1 cellular context compared by ENCODE assay signal in genomic region chr17:45060824-45061605, GRCh38.
TF ChIP-seq lines count a peak whose summit lies in the region.

Gene NMT1, plus strand, starts transcription at chr17:45061317. Its CDS starts 13 bp downstream, at chr17:45061330.

TF ChIP-seq in HEK293, 187 proteins besides CTCF, POLR2A, EP300 and RAD21 (continued from another document and continues in another):
- no peak for TF ChIP-seq ZNF16 (tag by site-specific recombination; IDR thresholded peaks at IDR 0.05; ENCODE audit: low read depth)
- TF ChIP-seq ZSCAN30 (tag by site-specific recombination; IDR thresholded peaks at IDR 0.05): peak; percentile 96
- TF ChIP-seq ZFP69B (tag by site-specific recombination; IDR thresholded peaks at IDR 0.05): peak; percentile 94
- TF ChIP-seq GLI2 (tag by site-specific recombination; IDR thresholded peaks at IDR 0.05; ENCODE audit: borderline replicate concordance, low read depth): no peak
- TF ChIP-seq ZNF510 (tag by site-specific recombination; IDR thresholded peaks at IDR 0.05; ENCODE audit: insufficient replicate concordance): no peak
- TF ChIP-seq, protein P1, sequence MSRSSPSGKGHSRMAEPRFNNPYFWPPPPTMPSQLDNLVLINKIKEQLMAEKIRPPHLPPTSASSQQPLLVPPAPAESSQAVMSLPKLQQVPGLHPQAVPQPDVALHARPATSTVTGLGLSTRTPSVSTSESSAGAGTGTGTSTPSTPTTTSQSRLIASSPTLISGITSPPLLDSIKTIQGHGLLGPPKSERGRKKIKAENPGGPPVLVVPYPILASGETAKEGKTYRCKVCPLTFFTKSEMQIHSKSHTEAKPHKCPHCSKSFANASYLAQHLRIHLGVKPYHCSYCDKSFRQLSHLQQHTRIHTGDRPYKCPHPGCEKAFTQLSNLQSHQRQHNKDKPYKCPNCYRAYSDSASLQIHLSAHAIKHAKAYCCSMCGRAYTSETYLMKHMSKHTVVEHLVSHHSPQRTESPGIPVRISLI (tag by site-specific recombination; IDR thresholded peaks at IDR 0.05): no peak
- no peak for TF ChIP-seq ZNF549 (tag by site-specific recombination; IDR thresholded peaks at IDR 0.05)
- peak; percentile 58; the same call in 1 of the 2 replicates for TF ChIP-seq KLF17 (tag by site-specific recombination; IDR thresholded peaks at IDR 0.05)
- no peak for TF ChIP-seq ZNF423 (tag by site-specific recombination; IDR thresholded peaks at IDR 0.05)
- TF ChIP-seq, protein P2, sequence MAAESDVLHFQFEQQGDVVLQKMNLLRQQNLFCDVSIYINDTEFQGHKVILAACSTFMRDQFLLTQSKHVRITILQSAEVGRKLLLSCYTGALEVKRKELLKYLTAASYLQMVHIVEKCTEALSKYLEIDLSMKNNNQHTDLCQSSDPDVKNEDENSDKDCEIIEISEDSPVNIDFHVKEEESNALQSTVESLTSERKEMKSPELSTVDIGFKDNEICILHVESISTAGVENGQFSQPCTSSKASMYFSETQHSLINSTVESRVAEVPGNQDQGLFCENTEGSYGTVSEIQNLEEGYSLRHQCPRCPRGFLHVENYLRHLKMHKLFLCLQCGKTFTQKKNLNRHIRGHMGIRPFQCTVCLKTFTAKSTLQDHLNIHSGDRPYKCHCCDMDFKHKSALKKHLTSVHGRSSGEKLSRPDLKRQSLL (tag by site-specific recombination; IDR thresholded peaks at IDR 0.05): no peak
- no peak for TF ChIP-seq ZNF211 (tag by site-specific recombination; IDR thresholded peaks at IDR 0.05; ENCODE audit: low read depth)
- no peak for TF ChIP-seq ZNF175 (tag by site-specific recombination; IDR thresholded peaks at IDR 0.05)
- TF ChIP-seq ZNF266 (tag by site-specific recombination; IDR thresholded peaks at IDR 0.05; ENCODE audit: low read depth): no peak
- TF ChIP-seq, protein P3, sequence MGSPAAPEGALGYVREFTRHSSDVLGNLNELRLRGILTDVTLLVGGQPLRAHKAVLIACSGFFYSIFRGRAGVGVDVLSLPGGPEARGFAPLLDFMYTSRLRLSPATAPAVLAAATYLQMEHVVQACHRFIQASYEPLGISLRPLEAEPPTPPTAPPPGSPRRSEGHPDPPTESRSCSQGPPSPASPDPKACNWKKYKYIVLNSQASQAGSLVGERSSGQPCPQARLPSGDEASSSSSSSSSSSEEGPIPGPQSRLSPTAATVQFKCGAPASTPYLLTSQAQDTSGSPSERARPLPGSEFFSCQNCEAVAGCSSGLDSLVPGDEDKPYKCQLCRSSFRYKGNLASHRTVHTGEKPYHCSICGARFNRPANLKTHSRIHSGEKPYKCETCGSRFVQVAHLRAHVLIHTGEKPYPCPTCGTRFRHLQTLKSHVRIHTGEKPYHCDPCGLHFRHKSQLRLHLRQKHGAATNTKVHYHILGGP (tag by site-specific recombination; IDR thresholded peaks at IDR 0.05): no peak
- no peak for TF ChIP-seq ZBTB1 (tag by site-specific recombination; IDR thresholded peaks at IDR 0.05)
- TF ChIP-seq ZNF747 (tag by site-specific recombination; IDR thresholded peaks at IDR 0.05): no peak
- TF ChIP-seq ZNF292 (tag by site-specific recombination; IDR thresholded peaks at IDR 0.05; ENCODE audit: borderline replicate concordance, low read depth): no peak
- TF ChIP-seq, protein P4, sequence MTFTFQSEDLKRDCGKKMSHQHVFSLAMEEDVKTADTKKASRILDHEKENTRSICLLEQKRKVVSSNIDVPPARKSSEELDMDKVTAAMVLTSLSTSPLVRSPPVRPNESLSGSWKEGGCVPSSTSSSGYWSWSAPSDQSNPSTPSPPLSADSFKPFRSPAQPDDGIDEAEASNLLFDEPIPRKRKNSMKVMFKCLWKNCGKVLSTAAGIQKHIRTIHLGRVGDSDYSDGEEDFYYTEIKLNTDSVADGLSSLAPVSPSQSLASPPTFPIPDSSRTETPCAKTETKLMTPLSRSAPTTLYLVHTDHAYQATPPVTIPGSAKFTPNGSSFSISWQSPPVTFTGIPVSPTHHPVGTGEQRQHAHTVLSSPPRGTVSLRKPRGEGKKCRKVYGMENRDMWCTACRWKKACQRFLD (tag by site-specific recombination; IDR thresholded peaks at IDR 0.05): no peak
- TF ChIP-seq, protein P5, sequence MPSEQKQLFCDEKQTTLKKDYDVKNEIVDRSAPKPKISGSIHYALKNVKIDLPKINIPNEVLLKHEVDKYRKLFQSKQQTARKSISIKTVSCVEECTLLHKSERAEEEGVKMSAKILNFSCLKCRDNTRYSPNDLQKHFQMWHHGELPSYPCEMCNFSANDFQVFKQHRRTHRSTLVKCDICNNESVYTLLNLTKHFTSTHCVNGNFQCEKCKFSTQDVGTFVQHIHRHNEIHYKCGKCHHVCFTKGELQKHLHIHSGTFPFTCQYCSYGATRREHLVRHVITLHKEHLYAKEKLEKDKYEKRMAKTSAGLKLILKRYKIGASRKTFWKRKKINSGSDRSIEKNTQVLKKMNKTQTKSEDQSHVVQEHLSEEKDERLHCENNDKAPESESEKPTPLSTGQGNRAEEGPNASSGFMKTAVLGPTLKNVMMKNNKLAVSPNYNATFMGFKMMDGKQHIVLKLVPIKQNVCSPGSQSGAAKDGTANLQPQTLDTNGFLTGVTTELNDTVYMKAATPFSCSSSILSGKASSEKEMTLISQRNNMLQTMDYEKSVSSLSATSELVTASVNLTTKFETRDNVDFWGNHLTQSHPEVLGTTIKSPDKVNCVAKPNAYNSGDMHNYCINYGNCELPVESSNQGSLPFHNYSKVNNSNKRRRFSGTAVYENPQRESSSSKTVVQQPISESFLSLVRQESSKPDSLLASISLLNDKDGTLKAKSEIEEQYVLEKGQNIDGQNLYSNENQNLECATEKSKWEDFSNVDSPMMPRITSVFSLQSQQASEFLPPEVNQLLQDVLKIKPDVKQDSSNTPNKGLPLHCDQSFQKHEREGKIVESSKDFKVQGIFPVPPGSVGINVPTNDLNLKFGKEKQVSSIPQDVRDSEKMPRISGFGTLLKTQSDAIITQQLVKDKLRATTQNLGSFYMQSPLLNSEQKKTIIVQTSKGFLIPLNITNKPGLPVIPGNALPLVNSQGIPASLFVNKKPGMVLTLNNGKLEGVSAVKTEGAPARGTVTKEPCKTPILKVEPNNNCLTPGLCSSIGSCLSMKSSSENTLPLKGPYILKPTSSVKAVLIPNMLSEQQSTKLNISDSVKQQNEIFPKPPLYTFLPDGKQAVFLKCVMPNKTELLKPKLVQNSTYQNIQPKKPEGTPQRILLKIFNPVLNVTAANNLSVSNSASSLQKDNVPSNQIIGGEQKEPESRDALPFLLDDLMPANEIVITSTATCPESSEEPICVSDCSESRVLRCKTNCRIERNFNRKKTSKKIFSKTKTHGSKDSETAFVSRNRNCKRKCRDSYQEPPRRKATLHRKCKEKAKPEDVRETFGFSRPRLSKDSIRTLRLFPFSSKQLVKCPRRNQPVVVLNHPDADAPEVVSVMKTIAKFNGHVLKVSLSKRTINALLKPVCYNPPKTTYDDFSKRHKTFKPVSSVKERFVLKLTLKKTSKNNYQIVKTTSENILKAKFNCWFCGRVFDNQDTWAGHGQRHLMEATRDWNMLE (tag by site-specific recombination; conservative IDR thresholded peaks at IDR 0.05; ENCODE audit: low read depth): peak; percentile 25; the same call in 1 of the 2 replicates
- TF ChIP-seq, protein P6, sequence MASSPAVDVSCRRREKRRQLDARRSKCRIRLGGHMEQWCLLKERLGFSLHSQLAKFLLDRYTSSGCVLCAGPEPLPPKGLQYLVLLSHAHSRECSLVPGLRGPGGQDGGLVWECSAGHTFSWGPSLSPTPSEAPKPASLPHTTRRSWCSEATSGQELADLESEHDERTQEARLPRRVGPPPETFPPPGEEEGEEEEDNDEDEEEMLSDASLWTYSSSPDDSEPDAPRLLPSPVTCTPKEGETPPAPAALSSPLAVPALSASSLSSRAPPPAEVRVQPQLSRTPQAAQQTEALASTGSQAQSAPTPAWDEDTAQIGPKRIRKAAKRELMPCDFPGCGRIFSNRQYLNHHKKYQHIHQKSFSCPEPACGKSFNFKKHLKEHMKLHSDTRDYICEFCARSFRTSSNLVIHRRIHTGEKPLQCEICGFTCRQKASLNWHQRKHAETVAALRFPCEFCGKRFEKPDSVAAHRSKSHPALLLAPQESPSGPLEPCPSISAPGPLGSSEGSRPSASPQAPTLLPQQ (tag by site-specific recombination; IDR thresholded peaks at IDR 0.05): peak; percentile 93
- TF ChIP-seq ZBTB26 (tag by site-specific recombination; optimal IDR thresholded peaks at IDR 0.05): peak; percentile 55
- no peak for TF ChIP-seq FEZF1 (tag by site-specific recombination; IDR thresholded peaks at IDR 0.05)
- peak; percentile 45; the same call in 1 of the 2 replicates for TF ChIP-seq ZNF561 (tag by site-specific recombination; IDR thresholded peaks at IDR 0.05; ENCODE audit: borderline replicate concordance)
- TF ChIP-seq, protein P7, sequence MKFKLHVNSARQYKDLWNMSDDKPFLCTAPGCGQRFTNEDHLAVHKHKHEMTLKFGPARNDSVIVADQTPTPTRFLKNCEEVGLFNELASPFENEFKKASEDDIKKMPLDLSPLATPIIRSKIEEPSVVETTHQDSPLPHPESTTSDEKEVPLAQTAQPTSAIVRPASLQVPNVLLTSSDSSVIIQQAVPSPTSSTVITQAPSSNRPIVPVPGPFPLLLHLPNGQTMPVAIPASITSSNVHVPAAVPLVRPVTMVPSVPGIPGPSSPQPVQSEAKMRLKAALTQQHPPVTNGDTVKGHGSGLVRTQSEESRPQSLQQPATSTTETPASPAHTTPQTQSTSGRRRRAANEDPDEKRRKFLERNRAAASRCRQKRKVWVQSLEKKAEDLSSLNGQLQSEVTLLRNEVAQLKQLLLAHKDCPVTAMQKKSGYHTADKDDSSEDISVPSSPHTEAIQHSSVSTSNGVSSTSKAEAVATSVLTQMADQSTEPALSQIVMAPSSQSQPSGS (tag by site-specific recombination; IDR thresholded peaks at IDR 0.05; ENCODE audit: low read depth): no peak
- no peak for TF ChIP-seq ZNF138 (tag by site-specific recombination; IDR thresholded peaks at IDR 0.05; ENCODE audit: borderline replicate concordance)
- TF ChIP-seq ZNF148 (tag by site-specific recombination; IDR thresholded peaks at IDR 0.05; ENCODE audit: borderline replicate concordance): no peak
- TF ChIP-seq, protein P8, sequence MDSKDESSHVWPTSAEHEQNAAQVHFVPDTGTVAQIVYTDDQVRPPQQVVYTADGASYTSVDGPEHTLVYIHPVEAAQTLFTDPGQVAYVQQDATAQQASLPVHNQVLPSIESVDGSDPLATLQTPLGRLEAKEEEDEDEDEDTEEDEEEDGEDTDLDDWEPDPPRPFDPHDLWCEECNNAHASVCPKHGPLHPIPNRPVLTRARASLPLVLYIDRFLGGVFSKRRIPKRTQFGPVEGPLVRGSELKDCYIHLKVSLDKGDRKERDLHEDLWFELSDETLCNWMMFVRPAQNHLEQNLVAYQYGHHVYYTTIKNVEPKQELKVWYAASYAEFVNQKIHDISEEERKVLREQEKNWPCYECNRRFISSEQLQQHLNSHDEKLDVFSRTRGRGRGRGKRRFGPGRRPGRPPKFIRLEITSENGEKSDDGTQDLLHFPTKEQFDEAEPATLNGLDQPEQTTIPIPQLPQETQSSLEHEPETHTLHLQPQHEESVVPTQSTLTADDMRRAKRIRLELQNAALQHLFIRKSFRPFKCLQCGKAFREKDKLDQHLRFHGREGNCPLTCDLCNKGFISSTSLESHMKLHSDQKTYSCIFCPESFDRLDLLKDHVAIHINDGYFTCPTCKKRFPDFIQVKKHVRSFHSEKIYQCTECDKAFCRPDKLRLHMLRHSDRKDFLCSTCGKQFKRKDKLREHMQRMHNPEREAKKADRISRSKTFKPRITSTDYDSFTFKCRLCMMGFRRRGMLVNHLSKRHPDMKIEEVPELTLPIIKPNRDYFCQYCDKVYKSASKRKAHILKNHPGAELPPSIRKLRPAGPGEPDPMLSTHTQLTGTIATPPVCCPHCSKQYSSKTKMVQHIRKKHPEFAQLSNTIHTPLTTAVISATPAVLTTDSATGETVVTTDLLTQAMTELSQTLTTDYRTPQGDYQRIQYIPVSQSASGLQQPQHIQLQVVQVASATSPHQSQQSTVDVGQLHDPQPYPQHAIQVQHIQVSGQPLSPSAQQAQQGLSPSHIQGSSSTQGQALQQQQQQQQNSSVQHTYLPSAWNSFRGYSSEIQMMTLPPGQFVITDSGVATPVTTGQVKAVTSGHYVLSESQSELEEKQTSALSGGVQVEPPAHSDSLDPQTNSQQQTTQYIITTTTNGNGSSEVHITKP (tag by site-specific recombination; IDR thresholded peaks at IDR 0.05): peak; percentile 96
- TF ChIP-seq HOXA7 (CRISPR knock-in tag; IDR thresholded peaks at IDR 0.05; ENCODE audit: borderline replicate concordance): no peak
- TF ChIP-seq ZNF670 (tag by site-specific recombination; IDR thresholded peaks at IDR 0.05; ENCODE audit: low read depth): no peak
- no peak for TF ChIP-seq ZNF624 (tag by site-specific recombination; IDR thresholded peaks at IDR 0.05)
- no peak for TF ChIP-seq ZNF654 (tag by site-specific recombination; IDR thresholded peaks at IDR 0.05; ENCODE audit: low read depth)
- TF ChIP-seq ZNF350 (tag by site-specific recombination; IDR thresholded peaks at IDR 0.05): no peak
- no peak for TF ChIP-seq ZNF529 (tag by site-specific recombination; IDR thresholded peaks at IDR 0.05; ENCODE audit: insufficient replicate concordance)
- TF ChIP-seq ZNF184 (tag by site-specific recombination; IDR thresholded peaks at IDR 0.05): no peak
- peak; percentile 68 for TF ChIP-seq ZNF629 (tag by site-specific recombination; IDR thresholded peaks at IDR 0.05)
- TF ChIP-seq ZNF155 (tag by site-specific recombination; IDR thresholded peaks at IDR 0.05): no peak
